In the genomic region with DNA sequence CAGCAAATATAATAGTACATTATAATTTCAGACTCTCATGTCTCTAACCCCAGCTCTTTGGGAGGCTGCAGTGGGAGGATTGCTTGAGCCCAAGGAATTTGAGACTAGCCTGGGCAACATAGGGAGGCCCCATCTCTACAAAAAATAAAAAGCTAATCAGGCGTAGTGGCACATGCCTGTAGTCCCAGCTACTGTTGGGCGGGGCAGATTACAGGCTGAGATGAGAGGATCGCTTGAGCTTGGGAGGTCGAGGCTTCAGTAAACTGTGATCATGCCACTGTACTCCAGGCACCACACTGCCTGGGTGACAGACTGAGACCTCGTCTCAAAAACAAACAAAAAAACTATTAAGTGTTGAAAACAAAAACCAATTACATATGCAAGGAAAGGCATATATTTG, we compare ENCODE assay signal across 21 cellular contexts.
"Had no signal": no experiment of that assay in that cellular context is flagged by ENCODE, and none has a peak within 500 bp of the region (broad histone marks: within the 10 kb centered on the region; RNA-seq: fewer than 3 reads in every experiment).

No MANE protein-coding gene starts in this region.

- DNase-seq: Karpas-422, KG1, MG63, NCI-H1092, NCI-H1105 treated with DMSO at 0.1 percent for 48 hours, NCI-H1417 treated with DMSO at 0.1 percent for 48 hours, NCI-H146, NCI-H1694 treated with DMSO at 0.1 percent for 48 hours, NCI-H1930, NCI-H2081, NCI-H2107, NCI-H2227 treated with DMSO at 0.1 percent for 48 hours, NCI-H524, NCI-H69, NCI-H774, Right ventricle myocardium superior, RPMI8226, SIG-M5 had no signal

- FAIRE-seq: RCC 7860 had no signal

- H3K4me3 ChIP-seq: MG63, SJSA1, SK-N-MC had no signal

- H3K27ac ChIP-seq: SJSA1, SK-N-MC had no signal

- H3K4me1 ChIP-seq: SJSA1 had no signal

- H3K9me3 ChIP-seq: MG63, SJSA1 had no signal

- H3K27me3 ChIP-seq: MG63, SJSA1 had no signal
